Comparison of ENCODE assay signal across 32 cellular contexts in the genomic region with DNA sequence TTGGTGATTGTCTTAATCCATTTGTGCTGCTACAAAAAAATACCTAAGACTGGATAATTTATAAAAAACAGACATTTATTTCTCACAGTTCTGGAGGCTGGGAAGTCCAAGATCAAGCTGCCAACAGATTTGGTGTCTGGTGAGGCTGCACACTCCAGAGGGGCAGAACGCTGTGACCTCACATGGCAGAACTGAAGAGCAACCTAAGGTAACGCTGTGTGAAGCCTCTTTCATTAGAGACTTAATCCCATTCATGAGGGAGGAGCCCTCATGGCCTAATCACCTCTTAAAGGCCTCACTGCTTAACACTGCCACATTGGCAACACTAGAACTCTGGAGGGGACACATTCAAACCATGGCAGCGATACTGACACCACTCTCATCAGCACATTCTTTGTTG.
"Had no signal": no experiment of that assay in that cellular context is flagged by ENCODE, and none has a peak within 500 bp of the region (broad histone marks: within the 10 kb centered on the region; RNA-seq: fewer than 3 reads in every experiment).

No MANE protein-coding gene starts in this region.

- H3K9me3 Mint-ChIP-seq: activated CD4-positive, alpha-beta memory T cell treated with anti-CD3 and anti-CD28 coated beads, Interleukin-2, amount 10 ng/mL, durations not matched to agents 7 days and 5 days; activated CD4-positive, alpha-beta T cell treated with anti-CD3 and anti-CD28 coated beads, Interleukin-2, amount 10 ng/mL, durations not matched to agents 7 days and 5 days; activated T-cell treated with anti-CD3 and anti-CD28 coated beads, Interleukin-2, amount 50 U/mL, for 24 hours; activated T-cell treated with anti-CD3 and anti-CD28 coated beads, Interleukin-2, amount 50 U/mL, for 72 hours; central memory CD8-positive, alpha-beta T cell; effector memory CD8-positive, alpha-beta T cell; T-helper 2 cell treated with Interferon-gamma antibody and Interleukin-4, amounts not matched to agents 5 μg/mL and 100 μg/mL, for 36 hours had no signal

- ATAC-seq: activated T-cell treated with anti-CD3 and anti-CD28 coated beads, Interleukin-2, amount 50 U/mL, for 72 hours; effector memory CD8-positive, alpha-beta T cell; foreskin keratinocyte; gastrocnemius medialis; heart left ventricle; T-helper 17 cell had no signal

- DNase-seq: activated CD4-positive, alpha-beta memory T cell treated with anti-CD3 and anti-CD28 coated beads, Interleukin-2, amount 10 ng/mL, durations not matched to agents 7 days and 5 days; activated CD4-positive, alpha-beta T cell treated with anti-CD3 and anti-CD28 coated beads for 1 hour; activated CD4-positive, alpha-beta T cell treated with anti-CD3 and anti-CD28 coated beads for 4 hours; activated CD4-positive, alpha-beta T cell treated with anti-CD3 and anti-CD28 coated beads, Interleukin-2, amount 10 ng/mL, durations not matched to agents 7 days and 5 days; activated CD4-positive, alpha-beta T cell treated with anti-CD3 and anti-CD28 coated beads, Interleukin-2, amount 50 U/mL, for 4 hours; activated CD8-positive, alpha-beta memory T cell treated with anti-CD3 and anti-CD28 coated beads, Interleukin-2, amount 50 U/mL, for 48 hours; activated gamma-delta T cell; activated naive CD4-positive, alpha-beta T cell; activated naive CD4-positive, alpha-beta T cell treated with anti-CD3 and anti-CD28 coated beads, Interleukin-2, amount 50 U/mL, for 16 hours; activated T-cell treated with anti-CD3 and anti-CD28 coated beads for 4 hours; activated T-cell treated with anti-CD3 and anti-CD28 coated beads, Interleukin-2, amount 50 U/mL, for 24 hours; activated T-cell treated with anti-CD3 and anti-CD28 coated beads, Interleukin-2, amount 50 U/mL, for 72 hours; amniotic stem cell; anterior cingulate cortex; brain microvascular endothelial cell; cortex of kidney; dermis blood vessel endothelial cell; effector CD4-positive, alpha-beta T cell; effector memory CD8-positive, alpha-beta T cell; erythroblast; foreskin keratinocyte; gastrocnemius medialis; glutamatergic neuron; heart left ventricle; T-helper 17 cell; T1000 had no signal

- H3K9me3 ChIP-seq: esophagus muscularis mucosa, gastrocnemius medialis, heart left ventricle had no signal

- H3K4me3 ChIP-seq: esophagus muscularis mucosa, gastrocnemius medialis, heart left ventricle had no signal

- H3K27ac Mint-ChIP-seq: activated CD4-positive, alpha-beta memory T cell treated with anti-CD3 and anti-CD28 coated beads, Interleukin-2, amount 10 ng/mL, durations not matched to agents 7 days and 5 days; activated CD4-positive, alpha-beta T cell treated with anti-CD3 and anti-CD28 coated beads, Interleukin-2, amount 10 ng/mL, durations not matched to agents 7 days and 5 days; activated naive CD8-positive, alpha-beta T cell; activated T-cell treated with anti-CD3 and anti-CD28 coated beads, Interleukin-2, amount 50 U/mL, for 24 hours; activated T-cell treated with anti-CD3 and anti-CD28 coated beads, Interleukin-2, amount 50 U/mL, for 72 hours; effector memory CD8-positive, alpha-beta T cell; T-helper 17 cell; T-helper 2 cell treated with Interferon-gamma antibody and Interleukin-4, amounts not matched to agents 5 μg/mL and 100 μg/mL, for 36 hours had no signal

- FAIRE-seq: astrocyte, bronchial epithelial cell had no signal

- H3K27ac ChIP-seq: brain microvascular endothelial cell, esophagus muscularis mucosa, foreskin keratinocyte, gastrocnemius medialis, heart left ventricle had no signal

- H3K36me3 ChIP-seq: brain microvascular endothelial cell, esophagus muscularis mucosa, gastrocnemius medialis, heart left ventricle had no signal

- H3K27me3 ChIP-seq: brain microvascular endothelial cell, esophagus muscularis mucosa, foreskin keratinocyte, gastrocnemius medialis had no signal

- H3K4me3 Mint-ChIP-seq: activated CD4-positive, alpha-beta memory T cell treated with anti-CD3 and anti-CD28 coated beads, Interleukin-2, amount 10 ng/mL, durations not matched to agents 7 days and 5 days; activated CD4-positive, alpha-beta T cell treated with anti-CD3 and anti-CD28 coated beads, Interleukin-2, amount 10 ng/mL, durations not matched to agents 7 days and 5 days; activated naive CD8-positive, alpha-beta T cell; activated T-cell treated with anti-CD3 and anti-CD28 coated beads, Interleukin-2, amount 50 U/mL, for 24 hours; activated T-cell treated with anti-CD3 and anti-CD28 coated beads, Interleukin-2, amount 50 U/mL, for 72 hours; central memory CD8-positive, alpha-beta T cell; effector memory CD8-positive, alpha-beta T cell; T-helper 17 cell; T-helper 2 cell treated with Interferon-gamma antibody and Interleukin-4, amounts not matched to agents 5 μg/mL and 100 μg/mL, for 36 hours had no signal
